ENCODE assay signal across 8 cellular contexts in genomic region chr22:43812890-43813289, GRCh38. TPM values are rescaled to one million over a fixed set of nuclear protein-coding genes. Genes with fewer than 3 reads are reported as not detected.
DNase-seq lines count a peak whose midpoint lies in the region; ATAC-seq and TF ChIP-seq lines count a peak whose summit lies in the region.

No MANE protein-coding gene starts in this region.

- peak overlapping the region; percentile 93 for H2AFZ ChIP-seq in neural cell (ENCODE audit: low read depth, low read length)

- no peaks in the 10 kb centered on the region for H3K79me2 ChIP-seq in neural cell (replicated peaks; ENCODE audit: insufficient read depth, low read length)

- no peaks in the 10 kb centered on the region for H3K9me3 ChIP-seq in BLaER1 treated with 17β-estradiol and CSF1 and Interleukin-3, amounts not matched to agents 10 nM and 100 nM (replicated peaks in 1 of 11)
- H3K9me3 ChIP-seq in duodenal mucosa (ENCODE audit: control insufficient read depth in 1 of 2, low read length in 2 of 2), result no peaks in the 10 kb centered on the region
- H3K9me3 ChIP-seq in neural cell (ENCODE audit: low read length), result no peaks in the 10 kb centered on the region

- no peak for DNase-seq in LNCaP clone FGC (ENCODE audit: low read depth)
- DNase-seq in NCI-H1048 (lab: John Stamatoyannopoulos, UW), result no peak
- no peak for DNase-seq in UCSD-AML1 (lab: John Stamatoyannopoulos, UW; ENCODE audit: unreplicated experiment)
- DNase-seq in cerebellum (ENCODE audit: low spot score), result no peak

- H3K27me3 ChIP-seq in BLaER1 treated with 17β-estradiol and CSF1 and Interleukin-3, amounts not matched to agents 10 nM and 100 nM, result no peaks in the 10 kb centered on the region
- H3K27me3 ChIP-seq in duodenal mucosa (ENCODE audit: control insufficient read depth in 1 of 2, insufficient read depth in 2 of 2, low read length in 2 of 2) (no peaks in the 10 kb centered on the region), neural cell (ENCODE audit: insufficient read depth, low read depth, low read length) (no peaks in the 10 kb centered on the region)

- H3K9ac ChIP-seq in BLaER1 treated with 17β-estradiol and CSF1 and Interleukin-3, amounts not matched to agents 10 nM and 100 nM, result peak overlapping the region; percentile 80 to 91 (median 84)
- peak overlapping the region; percentile 96 for H3K9ac ChIP-seq in duodenal mucosa (ENCODE audit: low read depth in 1 of 2, low read length in 2 of 2)
- H3K9ac ChIP-seq in neural cell (ENCODE audit: low read length), result peak overlapping the region; percentile 89

- TF ChIP-seq CTCF in LNCaP clone FGC (IDR thresholded peaks at IDR 0.05; ENCODE audit: control insufficient read depth, extremely low read depth, insufficient read depth), result no peak
- TF ChIP-seq CTCF in neural cell (IDR thresholded peaks at IDR 0.05; ENCODE audit: poor library complexity, severe bottlenecking), result no peak

- peaks cover 14 to 21% (median 17%) of the 10 kb centered on the region in 10 experiments for H3K4me1 ChIP-seq in BLaER1 treated with 17β-estradiol and CSF1 and Interleukin-3, amounts not matched to agents 10 nM and 100 nM
- peaks cover 14 to 15% of the 10 kb centered on the region in 2 donors for H3K4me1 ChIP-seq in duodenal mucosa (ENCODE audit: control insufficient read depth in 1 of 2, insufficient read depth in 2 of 2, low read length in 2 of 2)

- H3K36me3 ChIP-seq in BLaER1 treated with 17β-estradiol and CSF1 and Interleukin-3, amounts not matched to agents 10 nM and 100 nM, result no peaks in the 10 kb centered on the region
- no peaks in the 10 kb centered on the region for H3K36me3 ChIP-seq in duodenal mucosa (ENCODE audit: control insufficient read depth in 1 of 2, insufficient read depth in 2 of 2, low read length in 2 of 2)
- peaks cover 6% of the 10 kb centered on the region for H3K36me3 ChIP-seq in neural cell (ENCODE audit: insufficient read depth, low read length)

- H4K20me1 ChIP-seq in BLaER1 treated with 17β-estradiol and CSF1 and Interleukin-3, amounts not matched to agents 10 nM and 100 nM, result no peaks in the 10 kb centered on the region
- no peaks in the 10 kb centered on the region for H4K20me1 ChIP-seq in neural cell (ENCODE audit: insufficient read depth)

- H3K9me2 ChIP-seq in neural cell (ENCODE audit: insufficient read depth, low read length), result no peaks in the 10 kb centered on the region

- TF ChIP-seq EP300 in neural cell (conservative IDR thresholded peaks at IDR 0.05; ENCODE audit: poor library complexity, severe bottlenecking), result no peak

- peak overlapping the region; percentile 81 to 90 (median 86); a peak in 21 of 22 replicates for H3K27ac ChIP-seq in BLaER1 treated with 17β-estradiol and CSF1 and Interleukin-3, amounts not matched to agents 10 nM and 100 nM
- no peak overlapping the region for H3K27ac ChIP-seq in duodenal mucosa (ENCODE audit: low read depth, low read length)
- peak overlapping the region; percentile 82 for H3K27ac ChIP-seq in neural cell (ENCODE audit: low read length)

- H3K4me2 ChIP-seq in BLaER1 treated with 17β-estradiol and CSF1 and Interleukin-3, amounts not matched to agents 10 nM and 100 nM, result peak overlapping the region; percentile 87 to 98 (median 92)
- H3K4me2 ChIP-seq in neural cell (ENCODE audit: low read length), result peak overlapping the region; percentile 95

- no peak for TF ChIP-seq RAD21 in neural cell (conservative IDR thresholded peaks at IDR 0.05)

- ATAC-seq in GM21717 (IDR thresholded peaks at IDR 0.05; ENCODE audit: unreplicated experiment), result no peak

- no peaks in the 10 kb centered on the region for H3F3A ChIP-seq in neural cell (ENCODE audit: insufficient read depth, low read length, poor library complexity, severe bottlenecking)

- H3K4me3 ChIP-seq in BLaER1 treated with 17β-estradiol and CSF1 and Interleukin-3, amounts not matched to agents 10 nM and 100 nM, result peak overlapping the region; percentile 70 to 83 (median 76)
- peak overlapping the region; percentile 92 for H3K4me3 ChIP-seq in LNCaP clone FGC (ENCODE audit: low read depth, low read length)
- peak overlapping the region; percentile 88 to 95 for H3K4me3 ChIP-seq in duodenal mucosa (ENCODE audit: low read depth in 1 of 2, low read length in 2 of 2)
- peak overlapping the region; percentile 80 for H3K4me3 ChIP-seq in neural cell (ENCODE audit: low read length)

TF ChIP-seq in neural cell, 6 proteins besides CTCF, POLR2A, EP300 and RAD21:
- TF ChIP-seq POLR2AphosphoS5 (IDR thresholded peaks at IDR 0.05) (no peak), SMC3 (conservative IDR thresholded peaks at IDR 0.05; ENCODE audit: poor library complexity) (no peak), EZH2 (IDR thresholded peaks at IDR 0.05; ENCODE audit: borderline replicate concordance, insufficient read depth, low read length, poor library complexity, severe bottlenecking) (no peak), MXI1 (conservative IDR thresholded peaks at IDR 0.05; ENCODE audit: poor library complexity, severe bottlenecking) (no peak), TAF1 (IDR thresholded peaks at IDR 0.05; ENCODE audit: low read depth) (no peak), REST (IDR thresholded peaks at IDR 0.05; ENCODE audit: borderline replicate concordance) (no peak)

RNA-seq across cellular contexts. Expression of gene EFCAB6, which starts 0.8 kb away (rescaled TPM):
- 1.3 and 1.4 TPM in 2 replicates for polyA plus RNA-seq in neural cell
- polyA minus RNA-seq in neural cell, result 7.8 and 10.4 TPM in 2 replicates
- total RNA-seq in cerebellum, result 6.2 TPM

RNA-seq across cellular contexts. Expression of gene SULT4A1, which starts 49.4 kb away (rescaled TPM):
- 182 and 196 TPM in 2 replicates for polyA plus RNA-seq in neural cell
- 65.3 and 77.4 TPM in 2 replicates for polyA minus RNA-seq in neural cell
- 29.7 TPM for total RNA-seq in cerebellum
